ENCODE assay signal across 8 cellular contexts in genomic region chr21:45551316-45551715, GRCh38. TPM values are rescaled to one million over a fixed set of nuclear protein-coding genes. Genes with fewer than 3 reads are reported as not detected.
DNase-seq lines count a peak whose midpoint lies in the region; ATAC-seq and TF ChIP-seq lines count a peak whose summit lies in the region.

No MANE protein-coding gene starts in this region.

- peaks cover 25% of the 10 kb centered on the region for H3K4me1 ChIP-seq in OCI-LY3 (ENCODE audit: low read length)
- peaks cover 51 to 60% of the 10 kb centered on the region in 2 experiments for H3K4me1 ChIP-seq in neutrophil (ENCODE audit: control insufficient read depth in 1 of 2, insufficient read depth in 1 of 2, low read depth in 1 of 2, low read length in 1 of 2)

- DNase-seq in GM03348 (ENCODE audit: low spot score) (peak; percentile 48), mucosa of gallbladder (ENCODE audit: low spot score) (no peak)
- DNase-seq in central memory CD4-positive, alpha-beta T cell, result peak; percentile 20

- ATAC-seq in GM18519 (IDR thresholded peaks at IDR 0.05; ENCODE audit: low FRiP score, unreplicated experiment) (no peak), GM18861 (IDR thresholded peaks at IDR 0.05; ENCODE audit: unreplicated experiment) (no peak), HG03571 (IDR thresholded peaks at IDR 0.05; ENCODE audit: unreplicated experiment) (no peak)

- H3K4me2 ChIP-seq in OCI-LY3 (ENCODE audit: low read length), result peak overlapping the region; percentile 73

- H3K9me3 ChIP-seq in OCI-LY3 (ENCODE audit: insufficient read depth, low read length) (no peaks in the 10 kb centered on the region), neutrophil (no peaks in the 10 kb centered on the region)

- no peaks in the 10 kb centered on the region for H4K20me1 ChIP-seq in OCI-LY3 (ENCODE audit: insufficient read depth, low read length)

- no peaks in the 10 kb centered on the region for H3K36me3 ChIP-seq in OCI-LY3 (replicated peaks; ENCODE audit: low read depth, low read length)
- H3K36me3 ChIP-seq in neutrophil, result no peaks in the 10 kb centered on the region

- H3K9ac ChIP-seq in OCI-LY3 (ENCODE audit: low read length), result no peak overlapping the region

- no peak overlapping the region for H2AFZ ChIP-seq in OCI-LY3 (ENCODE audit: low read depth, low read length)

- H3K27me3 ChIP-seq in OCI-LY3 (ENCODE audit: low read depth, low read length) (peaks cover 9% of the 10 kb centered on the region; the same call in 1 of the 2 replicates), neutrophil (no peaks in the 10 kb centered on the region)

- TF ChIP-seq CTCF in OCI-LY3 (IDR thresholded peaks at IDR 0.05; ENCODE audit: low read depth, low read length), result no peak
- TF ChIP-seq CTCF in neutrophil (IDR thresholded peaks at IDR 0.05), result no peak

- peak overlapping the region; percentile 60 for H3K4me3 ChIP-seq in OCI-LY3 (ENCODE audit: low read length)
- H3K4me3 ChIP-seq in neutrophil (ENCODE audit: low read depth in 1 of 2, low read length in 1 of 2), result peak overlapping the region; percentile 58 to 60

- H3K27ac ChIP-seq in OCI-LY3 (ENCODE audit: low read length) (no peak overlapping the region), neutrophil (peak overlapping the region; percentile 96)

- H3K79me2 ChIP-seq in OCI-LY3 (ENCODE audit: low read length), result no peaks in the 10 kb centered on the region

RNA-seq across cellular contexts. Expression of gene SLC19A1, which starts 9.1 kb away (rescaled TPM):
- 7.0 TPM for total RNA-seq in mucosa of gallbladder
